Comparison of ENCODE assay signal across 8 cellular contexts in genomic region chr6:53309059-53309896, GRCh38. TPM values are rescaled to one million over a fixed set of nuclear protein-coding genes. Genes with fewer than 3 reads are reported as not detected.
A peak's percentile ranks its signal among the peaks of the same experiment; 100 is the strongest.
DNase-seq lines count a peak whose midpoint lies in the region; ATAC-seq lines count a peak whose summit lies in the region.

No MANE protein-coding gene starts in this region.

- H3K9me3 Mint-ChIP-seq in activated naive CD4-positive, alpha-beta T cell treated with anti-CD3 and anti-CD28 coated beads, Interleukin-2, amount 50 U/mL, for 24 hours: no peaks in the 10 kb centered on the region
- no peaks in the 10 kb centered on the region for H3K9me3 Mint-ChIP-seq in activated naive CD4-positive, alpha-beta T cell treated with anti-CD3 and anti-CD28 coated beads for 36 hours

- peaks cover 4% of the 10 kb centered on the region for H3K36me3 Mint-ChIP-seq in activated naive CD4-positive, alpha-beta T cell treated with anti-CD3 and anti-CD28 coated beads, Interleukin-2, amount 50 U/mL, for 24 hours
- H3K36me3 Mint-ChIP-seq in activated naive CD4-positive, alpha-beta T cell treated with anti-CD3 and anti-CD28 coated beads for 36 hours (ENCODE audit: low read depth): peaks cover 8% of the 10 kb centered on the region

- intact Hi-C loops in activated naive CD4-positive, alpha-beta T cell treated with anti-CD3 and anti-CD28 coated beads for 36 hours (cut with micrococcal nuclease): loop anchor here (5.0 to 10.0 kb wide), 5 partner anchors 312 to 914 kb away; partner anchors contain the start of genes GSTA4, LRRC1 and TRAM2
- intact Hi-C loops in sciatic nerve (cut with DNase I): no loop called here

- CTCF ChIA-PET in activated naive CD4-positive, alpha-beta T cell treated with anti-CD3 and anti-CD28 coated beads for 36 hours (lab: Charles Lee): interaction anchor here (0.6 to 1.7 kb wide), 6 partner anchors 10 to 102 kb away, joined by 3 to 4 read pairs (median 3); no protein-coding TSS in a partner anchor

- peak; percentile 84 for ATAC-seq in HG02678 (IDR thresholded peaks at IDR 0.05; ENCODE audit: unreplicated experiment)
- peak; percentile 38 for ATAC-seq in sciatic nerve

- no peak for DNase-seq in activated naive CD4-positive, alpha-beta T cell treated with anti-CD3 and anti-CD28 coated beads for 36 hours
- peak; percentile 38 for DNase-seq in NCI-H2196 treated with DMSO at 0.1 percent for 48 hours (lab: John Stamatoyannopoulos, UW; ENCODE audit: unreplicated experiment)
- DNase-seq in dedifferentiated amniotic fluid mesenchymal stem cell (ENCODE audit: extremely low spot score): peak; percentile 81
- DNase-seq in sciatic nerve (ENCODE audit: low spot score): no peak
- DNase-seq in Ammon's horn (ENCODE audit: low spot score): no peak
- DNase-seq in stimulated activated CD4-positive, alpha-beta T cell treated with anti-CD3 and anti-CD28 coated beads, Interleukin-4, amount 100 ng/mL, for 1 hour: no peak

- H3K27me3 Mint-ChIP-seq in activated naive CD4-positive, alpha-beta T cell treated with anti-CD3 and anti-CD28 coated beads, Interleukin-2, amount 50 U/mL, for 24 hours: no peaks in the 10 kb centered on the region
- no peaks in the 10 kb centered on the region for H3K27me3 Mint-ChIP-seq in activated naive CD4-positive, alpha-beta T cell treated with anti-CD3 and anti-CD28 coated beads for 36 hours (ENCODE audit: low read depth)

- H3K4me3 Mint-ChIP-seq in activated naive CD4-positive, alpha-beta T cell treated with anti-CD3 and anti-CD28 coated beads, Interleukin-2, amount 50 U/mL, for 24 hours: no peak overlapping the region
- H3K4me3 Mint-ChIP-seq in activated naive CD4-positive, alpha-beta T cell treated with anti-CD3 and anti-CD28 coated beads for 36 hours: no peak overlapping the region

- H3K27ac Mint-ChIP-seq in activated naive CD4-positive, alpha-beta T cell treated with anti-CD3 and anti-CD28 coated beads, Interleukin-2, amount 50 U/mL, for 24 hours: peak overlapping the region; percentile 30
- no peak overlapping the region for H3K27ac Mint-ChIP-seq in activated naive CD4-positive, alpha-beta T cell treated with anti-CD3 and anti-CD28 coated beads for 36 hours

- peaks cover 83% of the 10 kb centered on the region for H3K4me1 Mint-ChIP-seq in activated naive CD4-positive, alpha-beta T cell treated with anti-CD3 and anti-CD28 coated beads, Interleukin-2, amount 50 U/mL, for 24 hours
- H3K4me1 Mint-ChIP-seq in activated naive CD4-positive, alpha-beta T cell treated with anti-CD3 and anti-CD28 coated beads for 36 hours (ENCODE audit: low read depth): peaks cover 80% of the 10 kb centered on the region

RNA-seq across cellular contexts. Expression of gene ELOVL5, which starts 39.5 kb away (rescaled TPM):
- 100 to 1,000 TPM; 132 to 136 TPM for total RNA-seq in activated naive CD4-positive, alpha-beta T cell treated with anti-CD3 and anti-CD28 coated beads for 36 hours
- 115 TPM for total RNA-seq in sciatic nerve

Comparison
In these comparisons a context has a peak if more than half of its experiments do, and no peak if none do; other contexts are left out.
1. DNase-seq: peak in NCI-H2196 treated with DMSO at 0.1 percent for 48 hours (single experiment) and dedifferentiated amniotic fluid mesenchymal stem cell (single experiment); none in activated naive CD4-positive, alpha-beta T cell treated with anti-CD3 and anti-CD28 coated beads for 36 hours (single experiment), sciatic nerve (single experiment), Ammon's horn (single experiment) and stimulated activated CD4-positive, alpha-beta T cell treated with anti-CD3 and anti-CD28 coated beads, Interleukin-4, amount 100 ng/mL, for 1 hour (single experiment).